ENCODE assay signal across 12 cellular contexts in the genomic region with DNA sequence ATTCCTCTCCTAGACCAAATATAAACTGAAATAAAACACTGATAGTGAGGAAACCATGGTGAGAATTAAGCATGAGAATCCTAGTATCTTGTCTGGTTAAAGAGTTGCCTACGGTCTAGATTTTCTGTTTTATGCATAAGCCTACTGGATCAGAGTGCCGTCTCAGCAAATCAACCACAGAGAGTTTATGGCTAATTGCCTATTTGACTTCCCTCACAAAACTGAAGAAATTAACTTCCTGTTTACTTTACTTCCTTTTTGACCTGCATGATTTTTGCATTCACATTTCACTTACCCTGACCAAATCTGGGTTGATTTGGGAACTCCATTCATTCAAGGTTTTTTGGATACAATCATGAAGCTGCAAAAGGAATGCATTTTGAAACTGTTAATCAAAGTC. TPM values are rescaled to one million over a fixed set of nuclear protein-coding genes. Genes with fewer than 3 reads are reported as not detected.
DNase-seq lines count a peak whose midpoint lies in the region; ATAC-seq, FAIRE-seq and TF ChIP-seq lines count a peak whose summit lies in the region.
"Had no signal": no experiment of that assay in that cellular context is flagged by ENCODE, and none has a peak within 500 bp of the region (broad histone marks: within the 10 kb centered on the region; RNA-seq: fewer than 3 reads in every experiment).

No MANE protein-coding gene starts in this region.

- FAIRE-seq in D721Med (lab: Jason Lieb, UNC), result no peak

- TF ChIP-seq CTCF in D721Med (IDR thresholded peaks at IDR 0.05; ENCODE audit: insufficient read depth, missing control alignments), result no peak

- DNase-seq in NCI-H510A treated with DMSO at 0.1 percent for 48 hours (lab: John Stamatoyannopoulos, UW), result peak; percentile 16
- no peak for DNase-seq in NCI-H510A (lab: John Stamatoyannopoulos, UW)
- peak; percentile 64 for DNase-seq in NAMALWA (ENCODE audit: low spot score)
- DNase-seq in adipocyte (ENCODE audit: low read depth), result no peak
- DNase-seq in D721Med (ENCODE audit: insufficient read length, low spot score), result no peak
- DNase-seq in middle frontal gyrus (ENCODE audit: extremely low spot score, low spot score), result no peak
- DNase-seq: 8988T, mesendoderm, NCI-H446 treated with DMSO at 0.1 percent for 48 hours, WERI-Rb-1 had no signal

- peaks cover 47% of the 10 kb centered on the region for H3K4me1 ChIP-seq in adipocyte (ENCODE audit: control insufficient read depth, insufficient read depth, low read length)
- H3K4me1 ChIP-seq in skeletal muscle satellite cell (ENCODE audit: control insufficient read depth, insufficient read depth, low read length), result peaks cover 31% of the 10 kb centered on the region

- H3K36me3 ChIP-seq in adipocyte (ENCODE audit: control insufficient read depth, insufficient read depth, low read length, severe bottlenecking) (peaks cover 31% of the 10 kb centered on the region), skeletal muscle satellite cell (ENCODE audit: insufficient read depth, low read length) (peaks cover 18% of the 10 kb centered on the region)

- peak overlapping the region; percentile 19 for H3K4me2 ChIP-seq in skeletal muscle satellite cell (ENCODE audit: low read length)

- ATAC-seq in GM19035 (IDR thresholded peaks at IDR 0.05; ENCODE audit: unreplicated experiment), result no peak

- H3K9me3 ChIP-seq in adipocyte (ENCODE audit: control insufficient read depth, low read length) (no peaks in the 10 kb centered on the region), skeletal muscle satellite cell (replicated peaks; ENCODE audit: low read length) (no peaks in the 10 kb centered on the region)

- H3K4me3 ChIP-seq in adipocyte (ENCODE audit: low read length) (peak overlapping the region; percentile 1), skeletal muscle satellite cell (ENCODE audit: low read length) (no peak overlapping the region)

- H3K9ac ChIP-seq in adipocyte (ENCODE audit: low read length), result no peak overlapping the region
- H3K9ac ChIP-seq in skeletal muscle satellite cell (ENCODE audit: low read depth, low read length), result no peak overlapping the region

- H3K27me3 ChIP-seq in adipocyte (replicated peaks; ENCODE audit: control insufficient read depth, insufficient read depth, low read length) (no peaks in the 10 kb centered on the region), skeletal muscle satellite cell (ENCODE audit: control insufficient read depth, insufficient read depth, low read length) (no peaks in the 10 kb centered on the region)

RNA-seq across cellular contexts. Expression of gene GCLM, which starts 5.0 kb away (rescaled TPM):
- 20.0 and 20.3 TPM in 2 replicates for total RNA-seq in skeletal muscle satellite cell (2012; rRNA removed)

RNA-seq across cellular contexts. Expression of gene DNTTIP2, which starts 25.2 kb away (rescaled TPM):
- 27.5 and 33.0 TPM in 2 replicates for total RNA-seq in skeletal muscle satellite cell (2012; rRNA removed)

Comparison
In these comparisons a context has a peak if more than half of its experiments do, and no peak if none do; other contexts are left out.
1. DNase-seq: peak in NCI-H510A treated with DMSO at 0.1 percent for 48 hours (single experiment) and NAMALWA (single experiment); none in NCI-H510A (single experiment), adipocyte (single experiment), D721Med (single experiment) and middle frontal gyrus (single experiment).